Comparison of ENCODE assay signal across 23 cellular contexts in the genomic region with DNA sequence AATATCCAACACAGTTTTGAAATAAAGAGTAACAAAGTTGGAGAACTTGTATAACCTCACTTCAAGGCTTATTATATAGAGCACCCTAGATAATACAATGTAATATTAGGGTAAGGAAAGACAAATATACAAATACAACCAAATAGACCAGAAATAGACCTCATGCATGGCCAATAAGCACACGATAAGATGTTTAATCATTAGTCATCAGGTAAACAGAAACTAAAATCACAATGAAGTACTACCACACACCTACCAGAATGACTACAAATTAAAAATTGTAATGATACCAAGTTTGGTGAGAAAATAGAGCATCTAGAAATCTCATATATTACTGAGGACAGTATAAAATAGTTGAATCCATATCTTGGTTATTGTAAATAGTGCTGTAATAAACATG.
"Had no signal": no experiment of that assay in that cellular context is flagged by ENCODE, and none has a peak within 500 bp of the region (broad histone marks: within the 10 kb centered on the region; RNA-seq: fewer than 3 reads in every experiment).

No MANE protein-coding gene starts in this region.

- FAIRE-seq: endothelial cell of umbilical vein, kidney, small intestine, urothelium cell line had no signal

- H3K4me1 Mint-ChIP-seq: natural killer cell had no signal

- H3K4me3 ChIP-seq: coronary artery, gastrocnemius medialis, lung, right lobe of liver, thoracic aorta, tibial nerve, upper lobe of left lung had no signal

- H3K27ac ChIP-seq: coronary artery, gastrocnemius medialis, parathyroid adenoma, right lobe of liver, thoracic aorta, tibial nerve, upper lobe of left lung had no signal

- H3K27me3 ChIP-seq: tibial nerve, upper lobe of left lung had no signal

- DNase-seq: dermis blood vessel endothelial cell; effector memory CD4-positive, alpha-beta T cell; gastrocnemius medialis; head of caudate nucleus; kidney; natural killer cell; occipital lobe; right lobe of liver; small intestine; stimulated activated CD4-positive, alpha-beta T cell treated with anti-CD3 and anti-CD28 coated beads, Interleukin-15, amount 100 ng/mL, for 24 hours; stimulated activated CD4-positive, alpha-beta T cell treated with anti-CD3 and anti-CD28 coated beads, Interleukin-2, amount 100 ng/mL, for 48 hours; stimulated activated naive B cell treated with anti-CD40 and anti-IgM and Interleukin-4, amounts not matched to agents 10 μg/mL and 1 μg/mL and 100 μg/mL, for 72 hours; upper lobe of left lung had no signal

- H3K9me3 Mint-ChIP-seq: natural killer cell; stimulated activated naive B cell treated with anti-CD40 and anti-IgM and Interleukin-4, amounts not matched to agents 10 μg/mL and 1 μg/mL and 100 μg/mL, for 72 hours; stimulated activated naive CD8-positive, alpha-beta T cell treated with anti-CD3 and anti-CD28 coated beads, Interleukin-15, Interleukin-2, amounts not matched to agents 100 ng/mL and 50 ng/mL, for 24 hours had no signal

- H3K27ac Mint-ChIP-seq: natural killer cell; progenitor cell of endocrine pancreas; stimulated activated naive CD8-positive, alpha-beta T cell treated with anti-CD3 and anti-CD28 coated beads, Interleukin-15, Interleukin-2, amounts not matched to agents 100 ng/mL and 50 ng/mL, for 24 hours had no signal

- H3K36me3 ChIP-seq: gastrocnemius medialis, right lobe of liver, thoracic aorta, tibial nerve, upper lobe of left lung had no signal

- H3K79me2 ChIP-seq: parathyroid adenoma had no signal

- H3K9ac ChIP-seq: parathyroid adenoma had no signal

- ATAC-seq: gastrocnemius medialis, left lobe of liver, natural killer cell had no signal

- H2AFZ ChIP-seq: parathyroid adenoma had no signal

- H3K4me3 Mint-ChIP-seq: natural killer cell; stimulated activated naive B cell treated with anti-CD40 and anti-IgM and Interleukin-4, amounts not matched to agents 10 μg/mL and 1 μg/mL and 100 μg/mL, for 72 hours; stimulated activated naive CD8-positive, alpha-beta T cell treated with anti-CD3 and anti-CD28 coated beads, Interleukin-15, Interleukin-2, amounts not matched to agents 100 ng/mL and 50 ng/mL, for 24 hours had no signal

- H3K36me3 Mint-ChIP-seq: natural killer cell; stimulated activated naive B cell treated with anti-CD40 and anti-IgM and Interleukin-4, amounts not matched to agents 10 μg/mL and 1 μg/mL and 100 μg/mL, for 72 hours had no signal

- H3K9me3 ChIP-seq: gastrocnemius medialis, right lobe of liver, thoracic aorta, tibial nerve, upper lobe of left lung had no signal

- H3K4me1 ChIP-seq: gastrocnemius medialis, parathyroid adenoma, right lobe of liver, tibial nerve, upper lobe of left lung had no signal
